10 cellular contexts compared by ENCODE assay signal in the genomic region with DNA sequence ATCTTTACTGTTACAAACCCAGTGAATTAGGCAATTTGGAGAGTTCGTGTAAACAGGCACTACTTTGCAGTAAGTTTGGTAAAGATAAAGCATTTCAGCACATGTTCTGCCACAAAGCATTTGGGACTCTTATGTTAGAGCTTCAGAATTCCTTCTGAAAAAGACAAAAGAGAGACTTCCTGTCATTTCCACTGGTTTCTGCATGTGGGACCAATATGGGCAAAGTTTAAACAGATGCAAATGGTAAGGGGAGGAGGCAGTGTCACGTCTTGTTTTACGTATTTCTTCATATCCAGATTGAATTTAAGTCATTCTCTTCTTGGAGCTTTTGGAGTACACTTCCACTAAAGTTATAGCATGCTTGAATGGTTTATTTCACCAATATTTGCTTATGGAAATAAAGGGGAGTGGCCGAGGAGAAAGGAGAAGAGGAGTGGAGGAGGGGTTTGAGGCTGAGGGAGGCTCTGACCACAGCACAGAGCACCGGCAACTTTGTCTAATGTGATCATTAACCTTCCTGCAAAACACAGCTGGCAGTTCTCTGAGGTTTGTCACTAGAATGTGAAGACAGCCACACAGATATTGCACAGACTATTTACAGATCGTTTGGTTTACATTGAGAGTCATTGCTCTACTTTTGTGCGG. TPM values are rescaled to one million over a fixed set of nuclear protein-coding genes. Genes with fewer than 3 reads are reported as not detected.
DNase-seq lines count a peak whose midpoint lies in the region; ATAC-seq and FAIRE-seq lines count a peak whose summit lies in the region.
"Had no signal": no experiment of that assay in that cellular context is flagged by ENCODE, and none has a peak within 500 bp of the region (broad histone marks: within the 10 kb centered on the region; RNA-seq: fewer than 3 reads in every experiment).

A gene with protein sequence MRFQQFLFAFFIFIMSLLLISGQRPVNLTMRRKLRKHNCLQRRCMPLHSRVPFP (plus strand): TSS at position 499 of the 645 bp plus-strand sequence. CDS start 154 bp downstream, outside the sequence.

- POLR2A ChIA-PET in activated CD4-positive, alpha-beta T cell treated with anti-CD3 and anti-CD28 coated beads, Interleukin-2, amount 10 ng/mL, durations not matched to agents 7 days and 5 days (lab: Charles Lee): no interaction called here

- ATAC-seq in GM21737 (IDR thresholded peaks at IDR 0.05; ENCODE audit: unreplicated experiment) (peak; percentile 100), HG03565 (IDR thresholded peaks at IDR 0.05; ENCODE audit: unreplicated experiment) (peak; percentile 99)

- H3K36me3 Mint-ChIP-seq in activated CD4-positive, alpha-beta T cell treated with anti-CD3 and anti-CD28 coated beads, Interleukin-2, amount 10 ng/mL, durations not matched to agents 7 days and 5 days (ENCODE audit: low read depth): no peaks in the 10 kb centered on the region

- no peaks in the 10 kb centered on the region for H3K4me1 Mint-ChIP-seq in activated CD4-positive, alpha-beta T cell treated with anti-CD3 and anti-CD28 coated beads, Interleukin-2, amount 10 ng/mL, durations not matched to agents 7 days and 5 days

- peaks cover 15% of the 10 kb centered on the region for H3K27me3 Mint-ChIP-seq in activated CD4-positive, alpha-beta T cell treated with anti-CD3 and anti-CD28 coated beads, Interleukin-2, amount 10 ng/mL, durations not matched to agents 7 days and 5 days

- H3K27ac Mint-ChIP-seq in activated CD4-positive, alpha-beta T cell treated with anti-CD3 and anti-CD28 coated beads, Interleukin-2, amount 10 ng/mL, durations not matched to agents 7 days and 5 days: no peak within 1 kb of the TSS

- H3K9me3 Mint-ChIP-seq in activated CD4-positive, alpha-beta T cell treated with anti-CD3 and anti-CD28 coated beads, Interleukin-2, amount 10 ng/mL, durations not matched to agents 7 days and 5 days: no peaks in the 10 kb centered on the region

- DNase-seq in GM18507 (ENCODE audit: extremely low spot score, insufficient read length, low read depth) (peak; percentile 20), iPS-NIHi7 (ENCODE audit: extremely low spot score) (peak; percentile 26), NCI-H2196 (lab: John Stamatoyannopoulos, UW; ENCODE audit: unreplicated experiment) (no peak), AG20443 (ENCODE audit: low spot score) (no peak), DMS 273 (lab: John Stamatoyannopoulos, UW; ENCODE audit: unreplicated experiment) (no peak)
- DNase-seq in activated CD4-positive, alpha-beta T cell treated with anti-CD3 and anti-CD28 coated beads, Interleukin-2, amount 10 ng/mL, durations not matched to agents 7 days and 5 days: no peak

- H3K4me3 Mint-ChIP-seq in activated CD4-positive, alpha-beta T cell treated with anti-CD3 and anti-CD28 coated beads, Interleukin-2, amount 10 ng/mL, durations not matched to agents 7 days and 5 days: no peak within 1 kb of the TSS

- peak; percentile 97 for FAIRE-seq in GM18507 (lab: Jason Lieb, UNC)
- FAIRE-seq: endothelial cell of umbilical vein had no signal

- CTCF ChIA-PET in activated CD4-positive, alpha-beta T cell treated with anti-CD3 and anti-CD28 coated beads, Interleukin-2, amount 10 ng/mL, durations not matched to agents 7 days and 5 days (lab: Charles Lee): no interaction called here

RNA-seq across cellular contexts. Expression of the gene that starts here (rescaled TPM):
- total RNA-seq in activated CD4-positive, alpha-beta T cell treated with anti-CD3 and anti-CD28 coated beads, Interleukin-2, amount 10 ng/mL, durations not matched to agents 7 days and 5 days: not detected
- total RNA-seq: endothelial cell of umbilical vein; T-helper 2 cell treated with Interferon-gamma antibody and Interleukin-4, amounts not matched to agents 100 ng/mL and 5 ng/mL, for 36 hours had no signal

Comparison
In these comparisons a context has a peak if more than half of its experiments do, and no peak if none do; other contexts are left out.
1. DNase-seq: peak in GM18507 (single experiment) and iPS-NIHi7 (single experiment); none in NCI-H2196 (single experiment), AG20443 (single experiment), DMS 273 (single experiment) and activated CD4-positive, alpha-beta T cell treated with anti-CD3 and anti-CD28 coated beads, Interleukin-2, amount 10 ng/mL, durations not matched to agents 7 days and 5 days (single experiment).